ENCODE assay signal across 1 cellular context in genomic region chr17:74328487-74328886, GRCh38.
A peak's percentile ranks its signal among the peaks of the same experiment; 100 is the strongest.
TF ChIP-seq lines count a peak whose summit lies in the region.

No MANE protein-coding gene starts in this region.

TF ChIP-seq in K562, 482 proteins besides CTCF, POLR2A, EP300 and RAD21:
- 0 out of 2 replicates have a peak, but pooled peaks have one; percentile 13 for TF ChIP-seq JUND (IDR thresholded peaks at IDR 0.05; ENCODE audit: borderline replicate concordance, low read depth, low read length)
- TF ChIP-seq JUND (tag; IDR thresholded peaks at IDR 0.05; ENCODE audit: borderline replicate concordance, low read depth, low read length) = no peak
- TF ChIP-seq ATF3 (IDR thresholded peaks at IDR 0.05) = peak; percentile 69
- no peak for TF ChIP-seq ATF3 (CRISPR knock-in tag; conservative IDR thresholded peaks at IDR 0.05)
- TF ChIP-seq ZFP36 (IDR thresholded peaks at IDR 0.05; ENCODE audit: low read depth, low read length, partially characterized antibody) = peak; percentile 98
- TF ChIP-seq GTF3C2 (IDR thresholded peaks at IDR 0.05; ENCODE audit: borderline replicate concordance, extremely low read depth, insufficient read length) = peak; percentile 10
- TF ChIP-seq BHLHE40 (IDR thresholded peaks at IDR 0.05; ENCODE audit: low read length) = no peak
- TF ChIP-seq HNRNPUL1 (IDR thresholded peaks at IDR 0.05; ENCODE audit: low read length) = no peak
- TF ChIP-seq ZNF436 (CRISPR knock-in tag; IDR thresholded peaks at IDR 0.05) = peak; percentile 80
- TF ChIP-seq BCOR (IDR thresholded peaks at IDR 0.05) = 0 out of 2 replicates have a peak, but pooled peaks have one; percentile 35
- peak; percentile 44 for TF ChIP-seq RBM25 (IDR thresholded peaks at IDR 0.05; ENCODE audit: low read depth, low read length, severe bottlenecking)
